In the genomic region with DNA sequence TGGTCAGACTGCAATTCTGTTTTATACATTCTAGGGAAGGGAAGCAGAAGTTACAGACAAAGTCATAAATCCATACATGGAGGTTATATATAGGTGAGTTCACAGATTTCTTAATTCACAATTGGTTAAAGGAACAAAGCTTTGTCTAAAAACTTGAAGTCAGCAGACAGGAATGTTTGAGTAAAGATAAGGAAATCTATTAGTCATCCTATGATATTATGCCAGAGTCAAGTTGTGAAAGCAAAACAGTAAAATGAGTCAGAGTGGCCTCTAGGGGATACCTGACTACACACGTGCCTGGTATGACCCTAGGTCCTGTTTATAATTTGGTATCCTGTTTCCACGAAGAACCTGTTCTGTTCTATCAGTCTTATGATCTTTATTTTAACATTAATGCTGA, we compare ENCODE assay signal across 15 cellular contexts.
DNase-seq lines count a peak whose midpoint lies in the region; ATAC-seq, FAIRE-seq and TF ChIP-seq lines count a peak whose summit lies in the region.
"Had no signal": no experiment of that assay in that cellular context is flagged by ENCODE, and none has a peak within 500 bp of the region (broad histone marks: within the 10 kb centered on the region; RNA-seq: fewer than 3 reads in every experiment).

No MANE protein-coding gene starts in this region.

- ATAC-seq in GM21367 (IDR thresholded peaks at IDR 0.05; ENCODE audit: unreplicated experiment): no peak
- ATAC-seq: activated CD4-positive, alpha-beta T cell treated with anti-CD3 and anti-CD28 coated beads for 36 hours; activated T-cell treated with anti-CD3 and anti-CD28 coated beads, Interleukin-2, amount 50 U/mL, for 4 hours; left ventricle myocardium superior had no signal

- H3K4me3 ChIP-seq in adipocyte (ENCODE audit: low read length) (no peak overlapping the region), tibial artery (no peak overlapping the region)
- H3K4me3 ChIP-seq: thoracic aorta had no signal

- H3K27me3 ChIP-seq in adipocyte (replicated peaks; ENCODE audit: control insufficient read depth, insufficient read depth, low read length) (no peaks in the 10 kb centered on the region), tibial artery (no peaks in the 10 kb centered on the region)

- FAIRE-seq in urothelium cell line (lab: Jason Lieb, UNC): no peak

- H3K36me3 ChIP-seq in adipocyte (ENCODE audit: control insufficient read depth, insufficient read depth, low read length, severe bottlenecking) (no peaks in the 10 kb centered on the region), tibial artery (no peaks in the 10 kb centered on the region)
- H3K36me3 ChIP-seq: thoracic aorta had no signal

- H3K4me1 ChIP-seq in adipocyte (ENCODE audit: control insufficient read depth, insufficient read depth, low read length): peaks cover 2% of the 10 kb centered on the region
- H3K4me1 ChIP-seq in tibial artery: no peaks in the 10 kb centered on the region

- peak; percentile 11 for DNase-seq in DMS153 (lab: John Stamatoyannopoulos, UW)
- DNase-seq in DMS153 treated with DMSO at 0.1 percent for 48 hours (lab: John Stamatoyannopoulos, UW; ENCODE audit: unreplicated experiment): no peak
- peak; percentile 0 for DNase-seq in adipocyte (ENCODE audit: low read depth)
- peak; percentile 2 for DNase-seq in iPS-NIHi11 (ENCODE audit: low spot score)
- peak; percentile 8 for DNase-seq in urothelium cell line (ENCODE audit: low spot score)
- no peak for DNase-seq in GM19238 (ENCODE audit: insufficient read length, low spot score)
- DNase-seq in tibial artery: no peak
- DNase-seq: activated CD4-positive, alpha-beta T cell treated with anti-CD3 and anti-CD28 coated beads for 36 hours; activated T-cell treated with anti-CD3 and anti-CD28 coated beads, Interleukin-2, amount 50 U/mL, for 4 hours; amniotic stem cell; left ventricle myocardium superior; nucleus accumbens had no signal

- H3K9me3 ChIP-seq in adipocyte (ENCODE audit: control insufficient read depth, low read length): no peaks in the 10 kb centered on the region
- H3K9me3 ChIP-seq in tibial artery: no peaks in the 10 kb centered on the region
- H3K9me3 ChIP-seq: thoracic aorta had no signal

- no peak overlapping the region for H3K9ac ChIP-seq in adipocyte (ENCODE audit: low read length)

- intact Hi-C loops in tibial artery (cut with DNase I; ENCODE audit: low total_unique reads): no loop called here

- H3K27ac ChIP-seq in tibial artery: no peak overlapping the region
- H3K27ac ChIP-seq: 22Rv1, thoracic aorta had no signal

- no peak for TF ChIP-seq CTCF in tibial artery (IDR thresholded peaks at IDR 0.05)

Comparison
In these comparisons a context has a peak if more than half of its experiments do, and no peak if none do; other contexts are left out.
1. DNase-seq: peak in DMS153 (single experiment), adipocyte (single experiment), iPS-NIHi11 (single experiment) and urothelium cell line (single experiment); none in DMS153 treated with DMSO at 0.1 percent for 48 hours (single experiment), GM19238 (single experiment) and tibial artery (0 of 2).